Comparison of ENCODE assay signal across 18 cellular contexts in the genomic region with DNA sequence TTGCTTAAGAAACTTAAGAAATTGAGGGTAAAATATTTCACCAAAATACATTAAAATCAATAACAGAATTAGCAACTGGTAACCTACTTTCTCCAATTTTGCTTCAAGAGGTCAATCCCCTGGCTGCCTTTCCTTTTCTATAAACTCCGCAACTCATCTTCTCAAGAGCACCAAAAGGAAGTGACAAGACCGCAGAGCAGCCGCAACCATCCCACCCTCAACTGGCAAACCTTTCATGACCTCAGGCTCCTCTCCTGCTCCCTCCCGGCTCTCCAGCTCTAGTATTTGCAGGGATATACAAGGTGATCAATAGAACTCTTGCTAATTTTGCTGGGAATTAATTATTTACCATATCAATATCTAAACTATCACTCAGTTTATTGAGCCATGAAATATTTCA.
"Had no signal": no experiment of that assay in that cellular context is flagged by ENCODE, and none has a peak within 500 bp of the region (broad histone marks: within the 10 kb centered on the region; RNA-seq: fewer than 3 reads in every experiment).

No MANE protein-coding gene starts in this region.

- DNase-seq: activated CD4-positive, alpha-beta T cell treated with anti-CD3 and anti-CD28 coated beads, Interleukin-2, amount 50 U/mL, for 1 hour; activated CD4-positive, CD25-positive, alpha-beta regulatory T cell; activated gamma-delta T cell treated with Interleukin-2 at 50 U/mL for 16 hours; activated naive CD8-positive, alpha-beta T cell treated with anti-CD3 and anti-CD28 coated beads for 36 hours; activated T-cell treated with anti-CD3 and anti-CD28 coated beads, Interleukin-2, amount 50 U/mL, for 72 hours; brain microvascular endothelial cell; cerebellar nuclear complex; erythroblast; hippocampal formation; left ventricle myocardium superior; mesenchymal stem cell; psoas muscle; sigmoid colon; stimulated activated CD4-positive, alpha-beta T cell treated with anti-CD3 and anti-CD28 coated beads, Interleukin-12 subunit alpha, Interleukin-12 subunit beta, amount 100 ng/mL, for 4 hours; stimulated activated naive CD4-positive, alpha-beta T cell had no signal

- H3K4me1 ChIP-seq: psoas muscle, sigmoid colon had no signal

- H3K27ac Mint-ChIP-seq: activated naive CD8-positive, alpha-beta T cell treated with anti-CD3 and anti-CD28 coated beads for 36 hours; activated T-cell treated with anti-CD3 and anti-CD28 coated beads, Interleukin-2, amount 50 U/mL, for 72 hours; dendritic cell treated with granulocyte-macrophage colony-stimulating factor and Interleukin-4, amounts not matched to agents 40 ng/mL and 50 ng/mL, for 4 days; nephron; type B pancreatic cell had no signal

- H3K4me3 ChIP-seq: psoas muscle, sigmoid colon had no signal

- H3K9me3 Mint-ChIP-seq: activated naive CD8-positive, alpha-beta T cell treated with anti-CD3 and anti-CD28 coated beads for 36 hours; activated T-cell treated with anti-CD3 and anti-CD28 coated beads, Interleukin-2, amount 50 U/mL, for 72 hours; dendritic cell treated with granulocyte-macrophage colony-stimulating factor and Interleukin-4, amounts not matched to agents 40 ng/mL and 50 ng/mL, for 4 days; type B pancreatic cell had no signal

- H3K9me3 ChIP-seq: psoas muscle, sigmoid colon had no signal

- ATAC-seq: activated T-cell treated with anti-CD3 and anti-CD28 coated beads, Interleukin-2, amount 50 U/mL, for 72 hours; left ventricle myocardium superior; psoas muscle had no signal

- H3K4me1 Mint-ChIP-seq: nephron had no signal

- H3K27me3 ChIP-seq: brain microvascular endothelial cell, sigmoid colon had no signal

- H3K27me3 Mint-ChIP-seq: activated naive CD8-positive, alpha-beta T cell treated with anti-CD3 and anti-CD28 coated beads for 36 hours; dendritic cell treated with granulocyte-macrophage colony-stimulating factor and Interleukin-4, amounts not matched to agents 40 ng/mL and 50 ng/mL, for 4 days; type B pancreatic cell had no signal

- H3K4me3 Mint-ChIP-seq: activated naive CD8-positive, alpha-beta T cell treated with anti-CD3 and anti-CD28 coated beads for 36 hours; activated T-cell treated with anti-CD3 and anti-CD28 coated beads, Interleukin-2, amount 50 U/mL, for 72 hours; dendritic cell treated with granulocyte-macrophage colony-stimulating factor and Interleukin-4, amounts not matched to agents 40 ng/mL and 50 ng/mL, for 4 days; nephron; type B pancreatic cell had no signal
